Comparison of ENCODE assay signal across 8 cellular contexts in the genomic region with DNA sequence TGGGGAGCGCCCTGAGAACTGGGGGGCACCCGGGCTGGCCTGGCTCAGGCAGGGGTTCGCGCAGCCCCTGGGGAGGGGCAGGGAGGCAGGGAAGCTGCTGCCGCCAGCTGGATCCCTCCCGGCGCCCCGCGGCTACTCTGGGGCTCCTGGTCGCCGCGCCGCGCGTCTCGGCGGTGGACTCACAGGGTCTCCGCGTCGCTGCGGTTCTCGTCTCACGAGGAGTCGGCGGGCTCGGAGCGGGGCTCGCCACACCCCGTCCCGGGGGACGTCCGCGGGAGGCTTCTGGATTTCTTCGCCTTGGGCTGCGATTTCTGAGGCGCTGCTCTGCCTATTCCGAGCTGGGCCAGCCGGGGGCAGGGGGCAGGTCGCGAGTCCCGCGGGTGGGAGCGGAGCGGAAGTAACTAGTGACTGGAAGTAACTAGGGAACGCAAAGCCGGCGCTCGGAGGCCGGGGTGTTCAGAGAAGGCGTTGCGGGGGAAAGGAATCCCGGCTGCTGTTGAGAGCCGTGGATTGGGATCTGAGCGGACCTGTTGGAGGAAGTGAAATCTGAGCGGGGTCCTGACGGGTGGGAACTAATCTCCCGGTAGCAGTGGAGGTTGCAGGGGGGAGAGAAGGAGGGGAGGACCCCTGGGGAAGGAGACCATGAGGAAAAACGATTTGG. TPM values are rescaled to one million over a fixed set of nuclear protein-coding genes. Genes with fewer than 3 reads are reported as not detected.
A peak's percentile ranks its signal among the peaks of the same experiment; 100 is the strongest.
DNase-seq lines count a peak whose midpoint lies in the region; ATAC-seq, FAIRE-seq and TF ChIP-seq lines count a peak whose summit lies in the region.

No MANE protein-coding gene starts in this region.

- TF ChIP-seq CTCF in HepG2 (CRISPR knock-in tag; IDR thresholded peaks at IDR 0.05), result peak; percentile 35

- POLR2A ChIA-PET in HepG2 (lab: Yijun Ruan, JAX), result interaction anchor here (0.9 to 2.2 kb wide), 6 partner anchors 10 to 171 kb away, joined by 3 to 8 read pairs (median 4); partner anchors contain the start of gene HBEGF

- H4K20me1 ChIP-seq in HepG2 (ENCODE audit: insufficient read depth, low read length), result no peaks in the 10 kb centered on the region

- no peak for TF ChIP-seq EP300 in HepG2 (IDR thresholded peaks at IDR 0.05; ENCODE audit: low read depth in 2 of 2, low read length in 2 of 2)
- TF ChIP-seq EP300 in HepG2 (CRISPR knock-in tag; IDR thresholded peaks at IDR 0.05; ENCODE audit: borderline replicate concordance), result no peak

- peak overlapping the region; percentile 98 for H3K4me2 ChIP-seq in HepG2 (ENCODE audit: low read depth, low read length)

- H3K4me1 Mint-ChIP-seq in activated CD4-positive, alpha-beta T cell treated with anti-CD3 and anti-CD28 coated beads, Interleukin-2, amount 10 ng/mL, durations not matched to agents 24 days and 14 days, result peaks cover 10% of the 10 kb centered on the region

- in situ Hi-C loops in HepG2 (cut with HindIII; ENCODE audit: extremely low pct_ligation_motif_present, low pct_unique_long_range_greater_than_20kb), result loop anchor here (5.0 kb wide), 1 partner anchor 47 kb away; no protein-coding TSS in a partner anchor

- H3K9me3 Mint-ChIP-seq in activated CD4-positive, alpha-beta T cell treated with anti-CD3 and anti-CD28 coated beads, Interleukin-2, amount 10 ng/mL, durations not matched to agents 24 days and 14 days, result no peaks in the 10 kb centered on the region

- WGBS in HepG2 (ENCODE audit: low lambda C conversion rate), result 1% methylated on average over 14 of the region's 58 CpGs

- ATAC-seq in HG02943 (IDR thresholded peaks at IDR 0.05; ENCODE audit: low read depth, unreplicated experiment) (peak; percentile 46), HepG2 (peak; percentile 76)

- CTCF ChIA-PET in HepG2 (lab: Yijun Ruan, JAX; ENCODE audit: low intra/inter-chr PET ratio, low total read pairs), result no interaction called here

- peak overlapping the region; percentile 78 for H3K27ac Mint-ChIP-seq in activated CD4-positive, alpha-beta T cell treated with anti-CD3 and anti-CD28 coated beads, Interleukin-2, amount 10 ng/mL, durations not matched to agents 24 days and 14 days

- no peak for FAIRE-seq in HepG2 (lab: Jason Lieb, UNC)

- TF ChIP-seq POLR2A in HepG2 (IDR thresholded peaks at IDR 0.05; ENCODE audit: insufficient read depth in 1 of 2, low read depth in 2 of 2, low read length in 2 of 2), result no peak

- H3K27me3 Mint-ChIP-seq in activated CD4-positive, alpha-beta T cell treated with anti-CD3 and anti-CD28 coated beads, Interleukin-2, amount 10 ng/mL, durations not matched to agents 24 days and 14 days, result peaks cover 19% of the 10 kb centered on the region

- H3K4me1 ChIP-seq in HepG2 (ENCODE audit: insufficient read depth, low read length), result peaks cover 69% of the 10 kb centered on the region

- peak overlapping the region; percentile 84 to 96 (median 89) for H3K4me3 ChIP-seq in HepG2 (replicated peaks in 1 of 3; ENCODE audit: insufficient read depth in 1 of 3, low read depth in 2 of 3, low read length in 3 of 3)

- peak overlapping the region; percentile 95 for H3K9ac ChIP-seq in HepG2 (ENCODE audit: insufficient read depth, low read depth, low read length)

- TF ChIP-seq RAD21 in HepG2 (CRISPR knock-in tag; IDR thresholded peaks at IDR 0.05), result no peak

- H3K36me3 ChIP-seq in HepG2 (replicated peaks in 1 of 2; ENCODE audit: control insufficient read depth in 1 of 2, insufficient read depth in 2 of 2, low read length in 2 of 2), result no peaks in the 10 kb centered on the region

- peak; percentile 43 for DNase-seq in NK-92 treated with Interleukin-12 subunit alpha and Interleukin-12 subunit beta, amount 100 ng/mL, for 24 hours (lab: John Stamatoyannopoulos, UW)
- DNase-seq in NK-92 (lab: John Stamatoyannopoulos, UW; ENCODE audit: unreplicated experiment) (no peak), NCI-H2227 treated with DMSO at 0.1 percent for 48 hours (lab: John Stamatoyannopoulos, UW) (peak; percentile 39), dedifferentiated amniotic fluid mesenchymal stem cell (ENCODE audit: extremely low spot score) (peak; percentile 69), HepG2 (ENCODE audit: low spot score) (peak; percentile 52)
- peak; percentile 90 for DNase-seq in activated CD4-positive, alpha-beta T cell treated with anti-CD3 and anti-CD28 coated beads, Interleukin-2, amount 10 ng/mL, durations not matched to agents 24 days and 14 days
- peak; percentile 66 for DNase-seq in stimulated activated CD4-positive, alpha-beta T cell treated with anti-CD3 and anti-CD28 coated beads, Interleukin-4, amount 100 ng/mL, for 24 hours

- H3K9me3 ChIP-seq in HepG2 (ENCODE audit: low read length), result no peaks in the 10 kb centered on the region

- no TSS peak for BruUV-seq in HepG2 (replicated peaks; lab: Mats Ljungman, UMichigan)

- H3K4me3 Mint-ChIP-seq in activated CD4-positive, alpha-beta T cell treated with anti-CD3 and anti-CD28 coated beads, Interleukin-2, amount 10 ng/mL, durations not matched to agents 24 days and 14 days, result peak overlapping the region; percentile 95

- intact Hi-C loops in activated CD4-positive, alpha-beta T cell treated with anti-CD3 and anti-CD28 coated beads, Interleukin-2, amount 10 ng/mL, durations not matched to agents 24 days and 14 days (cut with micrococcal nuclease), result loop anchor here (1.0 to 10.0 kb wide), 3 partner anchors 68 to 379 kb away; partner anchors contain the start of gene SRA1
- intact Hi-C loops in HepG2 (cut with micrococcal nuclease; ENCODE audit: unreplicated experiment), result loop anchor here (1.0 to 10.0 kb wide), 4 partner anchors 19 to 539 kb away; partner anchors contain the start of gene ANKHD1

- no peaks in the 10 kb centered on the region; a peak in 1 of 5 replicates for H3K27me3 ChIP-seq in HepG2 (ENCODE audit: control insufficient read depth in 1 of 2, insufficient read depth in 2 of 2, low read length in 2 of 2)

- H3K79me2 ChIP-seq in HepG2 (ENCODE audit: insufficient read depth, low read length), result peaks cover 23% of the 10 kb centered on the region

- H3K27ac ChIP-seq in HepG2 (ENCODE audit: extremely low read length, insufficient read depth, low read length), result peak overlapping the region; percentile 89

- no peaks in the 10 kb centered on the region for H3K36me3 Mint-ChIP-seq in activated CD4-positive, alpha-beta T cell treated with anti-CD3 and anti-CD28 coated beads, Interleukin-2, amount 10 ng/mL, durations not matched to agents 24 days and 14 days (ENCODE audit: low read depth)

- H2AFZ ChIP-seq in HepG2 (ENCODE audit: low read length), result peak overlapping the region; percentile 11

RNA-seq across cellular contexts. Expression of gene CYSTM1, which starts 0.5 kb away (rescaled TPM):
- 17.2 and 17.3 TPM in 2 replicates for total RNA-seq in activated CD4-positive, alpha-beta T cell treated with anti-CD3 and anti-CD28 coated beads, Interleukin-2, amount 10 ng/mL, durations not matched to agents 24 days and 14 days
- total RNA-seq in HepG2 (2016; rRNA removed; fragmentation: Illumina TruSeq; extraction: Trizol), result 40.0 and 52.7 TPM in 2 replicates
- 16.3 and 21.9 TPM in 2 replicates for total RNA-seq in HepG2 (2016; cell fraction: cytosol; rRNA removed; fragmentation: Illumina TruSeq; extraction: Trizol; ENCODE audit: low read depth)
- 37.6 and 58.4 TPM in 2 replicates for total RNA-seq in HepG2 (2016; cell fraction: insoluble cytoplasmic fraction; rRNA removed; fragmentation: Illumina TruSeq; extraction: Trizol)
- total RNA-seq in HepG2 (2016; cell fraction: membrane; rRNA removed; fragmentation: Illumina TruSeq; extraction: Trizol), result 15.0 and 21.9 TPM in 2 replicates
- 17.2 and 20.7 TPM in 2 replicates for total RNA-seq in HepG2 (2016; cell fraction: nucleus; rRNA removed; fragmentation: Illumina TruSeq; extraction: Trizol)
- 73.4 and 85.0 TPM in 2 replicates for polyA plus RNA-seq in HepG2 (2011; rRNA removed)
- polyA plus RNA-seq in HepG2 (2011; cell fraction: cytosol; rRNA removed), result 80.7 and 95.8 TPM in 2 replicates
- 17.5 and 23.1 TPM in 2 replicates for polyA plus RNA-seq in HepG2 (2011; cell fraction: nucleus; rRNA removed)
- 32.8 and 35.3 TPM in 2 replicates for polyA plus RNA-seq in HepG2 (2012)
- 23.1 and 29.4 TPM in 2 replicates for polyA plus RNA-seq in HepG2 (2016; cell fraction: cytosol; fragmentation: Illumina TruSeq; extraction: Trizol; ENCODE audit: low read depth)
- 83.1 and 90.8 TPM in 2 replicates for polyA plus RNA-seq in HepG2 (2016; cell fraction: insoluble cytoplasmic fraction; fragmentation: Illumina TruSeq; extraction: Trizol; ENCODE audit: low read depth)
- 20.1 and 22.6 TPM in 2 replicates for polyA plus RNA-seq in HepG2 (2016; cell fraction: membrane; fragmentation: Illumina TruSeq; extraction: Trizol; ENCODE audit: low read depth)
- polyA plus RNA-seq in HepG2 (2016; cell fraction: nucleus; fragmentation: Illumina TruSeq; extraction: Trizol; ENCODE audit: insufficient read depth, low read depth), result 32.0 and 35.2 TPM in 2 replicates
- 67.0 and 122 TPM in 2 replicates for polyA minus RNA-seq in HepG2 (2011; rRNA and poly(A)+ RNA removed; ENCODE audit: low replicate concordance)
- polyA minus RNA-seq in HepG2 (2011; cell fraction: cytosol; rRNA and poly(A)+ RNA removed), result 18.4 and 25.9 TPM in 2 replicates
- 12.2 and 14.5 TPM in 2 replicates for polyA minus RNA-seq in HepG2 (2011; cell fraction: nucleus; rRNA and poly(A)+ RNA removed)

RNA-seq across cellular contexts. Expression of gene IGIP, which starts 49.8 kb away (rescaled TPM):
- total RNA-seq in activated CD4-positive, alpha-beta T cell treated with anti-CD3 and anti-CD28 coated beads, Interleukin-2, amount 10 ng/mL, durations not matched to agents 24 days and 14 days, result 2.8 TPM in 2 replicates
- total RNA-seq in HepG2 (2016; rRNA removed; fragmentation: Illumina TruSeq; extraction: Trizol), result 2.1 and 2.4 TPM in 2 replicates
- total RNA-seq in HepG2 (2016; cell fraction: cytosol; rRNA removed; fragmentation: Illumina TruSeq; extraction: Trizol; ENCODE audit: low read depth), result 0.09 and 0.10 TPM in 2 replicates
- total RNA-seq in HepG2 (2016; cell fraction: insoluble cytoplasmic fraction; rRNA removed; fragmentation: Illumina TruSeq; extraction: Trizol), result 1.8 and 2.2 TPM in 2 replicates
- total RNA-seq in HepG2 (2016; cell fraction: membrane; rRNA removed; fragmentation: Illumina TruSeq; extraction: Trizol), result 0.34 and 0.59 TPM in 2 replicates
- total RNA-seq in HepG2 (2016; cell fraction: nucleus; rRNA removed; fragmentation: Illumina TruSeq; extraction: Trizol), result 8.3 and 8.9 TPM in 2 replicates
- 1.4 and 1.7 TPM in 2 replicates for polyA plus RNA-seq in HepG2 (2011; rRNA removed)
- 0.51 and 0.97 TPM in 2 replicates for polyA plus RNA-seq in HepG2 (2011; cell fraction: cytosol; rRNA removed)
- polyA plus RNA-seq in HepG2 (2011; cell fraction: nucleus; rRNA removed), result 3.2 and 4.1 TPM in 2 replicates
- polyA plus RNA-seq in HepG2 (2012), result 3.6 TPM in 2 replicates
- polyA plus RNA-seq in HepG2 (2016; cell fraction: cytosol; fragmentation: Illumina TruSeq; extraction: Trizol; ENCODE audit: low read depth), result 0.14 TPM in 1 of 2 replicates, not detected in the other
- 1.4 and 1.5 TPM in 2 replicates for polyA plus RNA-seq in HepG2 (2016; cell fraction: insoluble cytoplasmic fraction; fragmentation: Illumina TruSeq; extraction: Trizol; ENCODE audit: low read depth)
- 0.10 and 0.17 TPM in 2 replicates for polyA plus RNA-seq in HepG2 (2016; cell fraction: membrane; fragmentation: Illumina TruSeq; extraction: Trizol; ENCODE audit: low read depth)
- 4.7 and 5.2 TPM in 2 replicates for polyA plus RNA-seq in HepG2 (2016; cell fraction: nucleus; fragmentation: Illumina TruSeq; extraction: Trizol; ENCODE audit: insufficient read depth, low read depth)
- polyA minus RNA-seq in HepG2 (2011; rRNA and poly(A)+ RNA removed; ENCODE audit: low replicate concordance), result 1.4 and 1.8 TPM in 2 replicates
- polyA minus RNA-seq in HepG2 (2011; cell fraction: cytosol; rRNA and poly(A)+ RNA removed), result 1.4 and 1.7 TPM in 2 replicates
- 11.8 and 12.3 TPM in 2 replicates for polyA minus RNA-seq in HepG2 (2011; cell fraction: nucleus; rRNA and poly(A)+ RNA removed)
